9 cellular contexts compared by ENCODE assay signal in genomic region chr9:121269888-121270254, GRCh38. TPM values are rescaled to one million over a fixed set of nuclear protein-coding genes. Genes with fewer than 3 reads are reported as not detected.
DNase-seq lines count a peak whose midpoint lies in the region; ATAC-seq, FAIRE-seq and TF ChIP-seq lines count a peak whose summit lies in the region.
"Had no signal": no experiment of that assay in that cellular context is flagged by ENCODE, and none has a peak within 500 bp of the region (broad histone marks: within the 10 kb centered on the region; RNA-seq: fewer than 3 reads in every experiment).

No MANE protein-coding gene starts in this region.

- peaks cover 42% of the 10 kb centered on the region for H3K4me1 Mint-ChIP-seq in mesothelial cell of epicardium

- H3K27ac Mint-ChIP-seq in mesothelial cell of epicardium = no peak overlapping the region

- no peaks in the 10 kb centered on the region for H3K9me3 Mint-ChIP-seq in mesothelial cell of epicardium

- ATAC-seq in heart left ventricle (no peak), Right ventricle myocardium superior (ENCODE audit: poor library complexity) (no peak), upper lobe of left lung (ENCODE audit: low FRiP score in 2 of 2) (no peak), pancreas (no peak)

- no peak for TF ChIP-seq EP300 in upper lobe of left lung (IDR thresholded peaks at IDR 0.05)

- H3K36me3 Mint-ChIP-seq in mesothelial cell of epicardium = no peaks in the 10 kb centered on the region

- DNase-seq in heart left ventricle (no peak), Right ventricle myocardium superior (no peak), mesothelial cell of epicardium (ENCODE audit: low spot score in 2 of 2, unreplicated experiment in 2 of 2) (no peak), upper lobe of left lung (no peak), foreskin melanocyte (no peak), pancreas (no peak), GM20000 (ENCODE audit: low spot score) (no peak)

- H3K4me1 ChIP-seq in heart left ventricle = peaks cover 6 to 77% (median 67%) of the 10 kb centered on the region in 12 donors
- H3K4me1 ChIP-seq in ectodermal cell (ENCODE audit: control insufficient read depth, insufficient read depth, low read length) = peaks cover 35% of the 10 kb centered on the region
- H3K4me1 ChIP-seq in upper lobe of left lung = peaks cover 31 to 58% (median 44%) of the 10 kb centered on the region in 4 donors
- H3K4me1 ChIP-seq in pancreas = peaks cover 0 to 7% (median 0%) of the 10 kb centered on the region in 3 donors

- H3K27ac ChIP-seq in heart left ventricle (peak overlapping the region; percentile 30 to 96 (median 88)), ectodermal cell (ENCODE audit: insufficient read depth, low read depth, low read length, poor library complexity, severe bottlenecking) (no peak overlapping the region), upper lobe of left lung (peak overlapping the region; percentile 71 to 95 (median 87)), pancreas (peak overlapping the region in 2 of 4 donors; percentile 72 to 80)

- H3K27me3 Mint-ChIP-seq in mesothelial cell of epicardium (ENCODE audit: low read depth) = peaks cover 11% of the 10 kb centered on the region

- FAIRE-seq in pancreas (lab: Jason Lieb, UNC) = no peak

- H3K36me3 ChIP-seq in heart left ventricle (peaks cover 0 to 3% (median 0%) of the 10 kb centered on the region in 9 donors), ectodermal cell (ENCODE audit: control insufficient read depth, insufficient read depth, low read length) (no peaks in the 10 kb centered on the region), upper lobe of left lung (no peaks in the 10 kb centered on the region), pancreas (no peaks in the 10 kb centered on the region)
- H3K36me3 ChIP-seq: HAP-1 had no signal

- no peak for TF ChIP-seq POLR2A in heart left ventricle (IDR thresholded peaks at IDR 0.05)
- TF ChIP-seq POLR2A in upper lobe of left lung (IDR thresholded peaks at IDR 0.05) = no peak

- H3K9me3 ChIP-seq in heart left ventricle = no peaks in the 10 kb centered on the region
- H3K9me3 ChIP-seq in ectodermal cell (ENCODE audit: control insufficient read depth, low read length) = no peaks in the 10 kb centered on the region
- H3K9me3 ChIP-seq in upper lobe of left lung = no peaks in the 10 kb centered on the region
- H3K9me3 ChIP-seq in pancreas = no peaks in the 10 kb centered on the region
- H3K9me3 ChIP-seq: HAP-1 had no signal

- intact Hi-C loops in heart left ventricle (cut with DNase I) (loop anchor here in 9 of 10 donors (5.0 to 10.0 kb wide), 8 partner anchors 43 to 112 kb away; no protein-coding TSS in a partner anchor), Right ventricle myocardium superior (cut with DNase I) (no loop called here), pancreas (cut with DNase I) (no loop called here)

- H3K4me3 Mint-ChIP-seq in mesothelial cell of epicardium = peak overlapping the region; percentile 76

- no peak for TF ChIP-seq CTCF in heart left ventricle (IDR thresholded peaks at IDR 0.05)
- TF ChIP-seq CTCF in mesothelial cell of epicardium (IDR thresholded peaks at IDR 0.05; ENCODE audit: unreplicated experiment) = no peak
- no peak for TF ChIP-seq CTCF in upper lobe of left lung (IDR thresholded peaks at IDR 0.05)
- no peak for TF ChIP-seq CTCF in pancreas (IDR thresholded peaks at IDR 0.05)
- TF ChIP-seq CTCF in GM20000 (IDR thresholded peaks at IDR 0.05; ENCODE audit: extremely low read depth, missing control alignments) = no peak

- WGBS in heart left ventricle, 4 donors = 58 to 63% (median 60%) methylated on average over 2 of the region's 2 CpGs
- 65 to 78% methylated on average over 2 of the region's 2 CpGs for WGBS in ectodermal cell, 2 experiments
- WGBS in upper lobe of left lung, 2 donors = 50 to 100% methylated on average over 1 to 2 of the region's 2 CpGs
- WGBS in pancreas, 2 donors = 83 to 98% methylated on average over 2 of the region's 2 CpGs

- H3K4me3 ChIP-seq in heart left ventricle (peak overlapping the region in 10 of 12 donors; percentile 75 to 95 (median 89)), ectodermal cell (ENCODE audit: insufficient read depth, low read depth, low read length) (peak overlapping the region; percentile 67), upper lobe of left lung (peak overlapping the region in 3 of 4 donors; percentile 65 to 89 (median 83)), pancreas (peak overlapping the region in 1 of 4 donors; percentile 94)
- H3K4me3 ChIP-seq: HAP-1 had no signal

- H3K27me3 ChIP-seq in heart left ventricle (no peaks in the 10 kb centered on the region), ectodermal cell (ENCODE audit: control insufficient read depth, insufficient read depth, low read length, poor library complexity, severe bottlenecking) (peaks cover 14% of the 10 kb centered on the region), upper lobe of left lung (no peaks in the 10 kb centered on the region), pancreas (no peaks in the 10 kb centered on the region)

RNA-seq across cellular contexts. Expression of gene GSN, which starts 1.9 kb away (rescaled TPM):
- total RNA-seq in heart left ventricle = 1,000 to 10,000 TPM in 2 of 9 donors, 100 to 1,000 TPM in 7; 422 to 2,088 (median 703) TPM
- polyA plus RNA-seq in heart left ventricle = 100 to 1,000 TPM; 379 to 481 TPM
- 837 TPM for total RNA-seq in Right ventricle myocardium superior
- 84.5 TPM for polyA plus RNA-seq in ectodermal cell (2013, experiment 1 of 4)
- polyA plus RNA-seq in ectodermal cell (2013, experiment 2 of 4) = 93.5 TPM
- 70.9 TPM for polyA plus RNA-seq in ectodermal cell (2013, experiment 3 of 4)
- polyA plus RNA-seq in ectodermal cell (2013, experiment 4 of 4) = 76.8 TPM
- total RNA-seq in mesothelial cell of epicardium = 106 to 114 TPM (median 109 TPM) in 3 replicates
- 100 to 1,000 TPM; 217 to 935 (median 648) TPM for total RNA-seq in upper lobe of left lung
- total RNA-seq in pancreas = 100 to 1,000 TPM in 3 of 6 donors, 10 to 100 TPM in 3; 44.0 to 190 (median 97.8) TPM
- 100 to 1,000 TPM; 154 to 193 TPM for polyA plus RNA-seq in pancreas

Comparison
In these comparisons a context has a peak if more than half of its experiments do, and no peak if none do; other contexts are left out.
1. intact Hi-C loops: an anchor here in heart left ventricle (5.0 to 10.0 kb wide); none called in Right ventricle myocardium superior and pancreas.